Comparison of ENCODE assay signal across 1 cellular context in genomic region chr2:109127556-109127955, GRCh38.
TF ChIP-seq lines count a peak whose summit lies in the region.

No MANE protein-coding gene starts in this region.

TF ChIP-seq in IMR-90, 13 proteins besides CTCF, POLR2A, EP300 and RAD21 (continued from another document):
- TF ChIP-seq ELK1 (IDR thresholded peaks at IDR 0.05; ENCODE audit: borderline replicate concordance, low read depth, low read length), result no peak
- no peak for TF ChIP-seq MAZ (IDR thresholded peaks at IDR 0.05; ENCODE audit: borderline replicate concordance, low read depth, low read length)
- TF ChIP-seq, protein P1, sequence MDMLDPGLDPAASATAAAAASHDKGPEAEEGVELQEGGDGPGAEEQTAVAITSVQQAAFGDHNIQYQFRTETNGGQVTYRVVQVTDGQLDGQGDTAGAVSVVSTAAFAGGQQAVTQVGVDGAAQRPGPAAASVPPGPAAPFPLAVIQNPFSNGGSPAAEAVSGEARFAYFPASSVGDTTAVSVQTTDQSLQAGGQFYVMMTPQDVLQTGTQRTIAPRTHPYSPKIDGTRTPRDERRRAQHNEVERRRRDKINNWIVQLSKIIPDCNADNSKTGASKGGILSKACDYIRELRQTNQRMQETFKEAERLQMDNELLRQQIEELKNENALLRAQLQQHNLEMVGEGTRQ (IDR thresholded peaks at IDR 0.05; ENCODE audit: low read depth, low read length), result no peak
- no peak for TF ChIP-seq SMC3 (IDR thresholded peaks at IDR 0.05; ENCODE audit: low read depth, low read length)
- TF ChIP-seq RFX5 (IDR thresholded peaks at IDR 0.05; ENCODE audit: low read depth, low read length), result no peak
- TF ChIP-seq BHLHE40 (IDR thresholded peaks at IDR 0.05; ENCODE audit: low read depth, low read length), result no peak
- TF ChIP-seq CHD1 (IDR thresholded peaks at IDR 0.05; ENCODE audit: low read depth, low read length), result no peak
